ENCODE assay signal across 8 cellular contexts in genomic region chr2:44361330-44362206, GRCh38. TPM values are rescaled to one million over a fixed set of nuclear protein-coding genes. Genes with fewer than 3 reads are reported as not detected.
A peak's percentile ranks its signal among the peaks of the same experiment; 100 is the strongest.
DNase-seq lines count a peak whose midpoint lies in the region; ATAC-seq and TF ChIP-seq lines count a peak whose summit lies in the region.

TSS of gene CAMKMT (plus strand) at chr2:44361947.
TSS of gene PREPL (minus strand) at chr2:44361494. CDS start at chr2:44346342, 15,152 bp downstream.

- peaks cover 4% of the 10 kb centered on the region for H3K36me3 Mint-ChIP-seq in activated naive CD8-positive, alpha-beta T cell treated with anti-CD3 and anti-CD28 coated beads, Interleukin-2, amount 50 U/mL, for 24 hours (ENCODE audit: low read depth)

- H3K4me1 Mint-ChIP-seq in activated naive CD8-positive, alpha-beta T cell treated with anti-CD3 and anti-CD28 coated beads, Interleukin-2, amount 50 U/mL, for 24 hours = peaks cover 57% of the 10 kb centered on the region

- H2AFZ ChIP-seq in parathyroid adenoma = peak within 1 kb of the TSS; percentile 94

- peak within 1 kb of the TSS; percentile 100 for H3K27ac Mint-ChIP-seq in activated naive CD8-positive, alpha-beta T cell treated with anti-CD3 and anti-CD28 coated beads, Interleukin-2, amount 50 U/mL, for 24 hours

- peak within 1 kb of the TSS; percentile 93 for H3K4me3 Mint-ChIP-seq in activated naive CD8-positive, alpha-beta T cell treated with anti-CD3 and anti-CD28 coated beads, Interleukin-2, amount 50 U/mL, for 24 hours

- DNase-seq in NCI-H1417 treated with DMSO at 0.1 percent for 48 hours (lab: John Stamatoyannopoulos, UW) = peak; percentile 98
- DNase-seq in SW480 (ENCODE audit: low spot score) = peak; percentile 98
- peak; percentile 98 for DNase-seq in activated naive CD8-positive, alpha-beta T cell treated with anti-CD3 and anti-CD28 coated beads, Interleukin-2, amount 50 U/mL, for 24 hours
- peak; percentile 98 to 99 for DNase-seq in cardiac muscle cell (ENCODE audit: low read depth in 1 of 2, low spot score in 1 of 2)
- DNase-seq in tibial nerve (ENCODE audit: low spot score in 2 of 2) = peak; percentile 96 to 98

- peak; percentile 70 to 72 for TF ChIP-seq POLR2A in tibial nerve (IDR thresholded peaks at IDR 0.05)

- WGBS in tibial nerve, 2 donors = 0 to 1% methylated on average over 50 to 57 of the region's 57 CpGs

- peak within 1 kb of the TSS; percentile 64 for H3K9ac ChIP-seq in parathyroid adenoma

- H3K4me3 ChIP-seq in cardiac muscle cell = peak within 1 kb of the TSS; percentile 59
- peak within 1 kb of the TSS; percentile 90 for H3K4me3 ChIP-seq in parathyroid adenoma (ENCODE audit: low read depth, low read length)
- peak within 1 kb of the TSS; percentile 77 to 95 (median 88) for H3K4me3 ChIP-seq in tibial nerve

- H3K27me3 ChIP-seq in cardiac muscle cell (no peaks in the 10 kb centered on the region), parathyroid adenoma (ENCODE audit: control insufficient read depth, insufficient read depth, low read length) (no peaks in the 10 kb centered on the region), tibial nerve (no peaks in the 10 kb centered on the region)

- H3K4me1 ChIP-seq in cardiac muscle cell (ENCODE audit: low read depth) = peaks cover 3% of the 10 kb centered on the region
- peaks cover 7% of the 10 kb centered on the region for H3K4me1 ChIP-seq in parathyroid adenoma
- H3K4me1 ChIP-seq in tibial nerve = peaks cover 0 to 39% (median 25%) of the 10 kb centered on the region in 4 donors

- TF ChIP-seq EP300 in tibial nerve (IDR thresholded peaks at IDR 0.05) = peak; percentile 94 to 97

- peaks cover 28% of the 10 kb centered on the region for H3K79me2 ChIP-seq in parathyroid adenoma

- H3K4me2 ChIP-seq in parathyroid adenoma (ENCODE audit: low read length) = peak within 1 kb of the TSS; percentile 97

- no peaks in the 10 kb centered on the region for H3K36me3 ChIP-seq in cardiac muscle cell
- H3K36me3 ChIP-seq in parathyroid adenoma (ENCODE audit: control insufficient read depth, insufficient read depth, low read length) = no peaks in the 10 kb centered on the region
- peaks cover 0 to 4% (median 0%) of the 10 kb centered on the region in 3 donors for H3K36me3 ChIP-seq in tibial nerve

- peak; percentile 86 for ATAC-seq in HG02763 (IDR thresholded peaks at IDR 0.05; ENCODE audit: unreplicated experiment)
- ATAC-seq in activated naive CD8-positive, alpha-beta T cell treated with anti-CD3 and anti-CD28 coated beads, Interleukin-2, amount 50 U/mL, for 24 hours = peak; percentile 87

- TF ChIP-seq CTCF in GM12872 (IDR thresholded peaks at IDR 0.05; ENCODE audit: insufficient read depth, low read depth, low read length) (0 out of 3 replicates have a peak, but pooled peaks have one; percentile 4), cardiac muscle cell (IDR thresholded peaks at IDR 0.05; ENCODE audit: low read depth, low read length) (no peak), parathyroid adenoma (IDR thresholded peaks at IDR 0.05) (no peak), tibial nerve (IDR thresholded peaks at IDR 0.05) (peak in 2 of 5 experiments; percentile 33)

- peaks cover 2% of the 10 kb centered on the region for H3K27me3 Mint-ChIP-seq in activated naive CD8-positive, alpha-beta T cell treated with anti-CD3 and anti-CD28 coated beads, Interleukin-2, amount 50 U/mL, for 24 hours

- H3K9me3 ChIP-seq in cardiac muscle cell (ENCODE audit: low read depth) = no peaks in the 10 kb centered on the region
- H3K9me3 ChIP-seq in parathyroid adenoma (ENCODE audit: control insufficient read depth, low read length) = no peaks in the 10 kb centered on the region
- no peaks in the 10 kb centered on the region for H3K9me3 ChIP-seq in tibial nerve

- H3K27ac ChIP-seq in cardiac muscle cell (peak within 1 kb of the TSS; percentile 97), parathyroid adenoma (peak within 1 kb of the TSS; percentile 96), tibial nerve (peak within 1 kb of the TSS; percentile 96 to 99 (median 98))

- no peaks in the 10 kb centered on the region for H3K9me3 Mint-ChIP-seq in activated naive CD8-positive, alpha-beta T cell treated with anti-CD3 and anti-CD28 coated beads, Interleukin-2, amount 50 U/mL, for 24 hours

RNA-seq across cellular contexts. Expression of gene CAMKMT, which starts in this region (rescaled TPM):
- 16.9 and 23.1 TPM in 2 replicates for total RNA-seq in cardiac muscle cell
- 19.9 and 20.6 TPM in 2 replicates for polyA plus RNA-seq in cardiac muscle cell
- total RNA-seq in tibial nerve = 10 to 100 TPM in 1 of 4 donors, 1 to 10 TPM in 3; 8.4 to 14.1 (median 9.7) TPM

RNA-seq across cellular contexts. Expression of gene PREPL, which starts in this region (rescaled TPM):
- total RNA-seq in cardiac muscle cell = 30.7 and 52.9 TPM in 2 replicates
- polyA plus RNA-seq in cardiac muscle cell = 31.0 and 47.6 TPM in 2 replicates
- 10 to 100 TPM; 33.0 to 69.5 (median 60.2) TPM for total RNA-seq in tibial nerve

Comparison
In these comparisons a context has a peak if more than half of its experiments do, and no peak if none do; other contexts are left out.
1. Peak in every context shown above with its lines: DNase-seq, ATAC-seq, H3K4me3 ChIP-seq and H3K27ac ChIP-seq.